20 cellular contexts compared by ENCODE assay signal in the genomic region with DNA sequence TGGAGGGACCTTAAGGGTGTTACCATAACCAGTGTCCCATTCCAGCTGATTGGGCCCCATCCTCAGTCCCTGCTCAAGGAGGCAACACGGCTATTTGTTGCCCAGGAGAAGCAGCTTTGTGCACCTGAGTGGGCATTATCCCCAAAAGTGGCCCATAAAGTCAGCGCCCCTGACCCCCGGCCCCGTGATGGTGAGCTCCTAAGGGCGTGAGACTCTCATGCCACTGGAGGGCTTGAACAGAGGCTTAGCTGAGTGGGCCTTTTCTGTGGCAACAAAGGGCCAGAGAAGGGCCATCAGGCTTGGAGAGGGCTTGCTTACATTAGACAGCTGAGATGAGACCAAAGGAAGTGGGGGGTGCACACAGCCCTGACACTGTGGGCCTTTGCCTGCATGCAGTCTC.
DNase-seq lines count a peak whose midpoint lies in the region; ATAC-seq, FAIRE-seq and TF ChIP-seq lines count a peak whose summit lies in the region.
"Had no signal": no experiment of that assay in that cellular context is flagged by ENCODE, and none has a peak within 500 bp of the region (broad histone marks: within the 10 kb centered on the region; RNA-seq: fewer than 3 reads in every experiment).

No MANE protein-coding gene starts in this region.

- TF ChIP-seq EP300 in stomach (IDR thresholded peaks at IDR 0.05) (no peak), gastroesophageal sphincter (IDR thresholded peaks at IDR 0.05) (no peak)

- intact Hi-C loops in kidney (cut with DNase I) = no loop called here
- intact Hi-C loops in stomach (cut with DNase I; ENCODE audit: low total_unique reads) = no loop called here

- H3K36me3 ChIP-seq in kidney (ENCODE audit: control insufficient read depth in 1 of 2, insufficient read depth in 2 of 2, low read length in 2 of 2) (no peaks in the 10 kb centered on the region), stomach (no peaks in the 10 kb centered on the region), gastroesophageal sphincter (no peaks in the 10 kb centered on the region)
- H3K36me3 ChIP-seq: HAP-1 had no signal

- H3K4me1 ChIP-seq in kidney (ENCODE audit: control insufficient read depth in 1 of 2, insufficient read depth in 1 of 2, low read depth in 1 of 2, low read length in 2 of 2) = peaks cover 3 to 7% of the 10 kb centered on the region in 2 donors
- H3K4me1 ChIP-seq in stomach = peaks cover 5 to 18% (median 14%) of the 10 kb centered on the region in 4 donors
- peaks cover 6 to 17% (median 9%) of the 10 kb centered on the region in 3 donors for H3K4me1 ChIP-seq in gastroesophageal sphincter
- H3K4me1 ChIP-seq: A549, HAP-1 had no signal

- WGBS in stomach, 5 donors = 91 to 95% (median 92%) methylated on average over 3 to 5 of the region's 5 CpGs
- WGBS in gastroesophageal sphincter (ENCODE audit: low coverage in 1 of 2), 2 donors = no CpG with 5 or more reads among the region's 5 CpGs

- peak; percentile 50 for DNase-seq in activated CD8-positive, alpha-beta memory T cell treated with anti-CD3 and anti-CD28 coated beads for 24 hours
- no peak for DNase-seq in activated CD8-positive, alpha-beta memory T cell treated with anti-CD3 and anti-CD28 coated beads, Interleukin-2, amount 50 U/mL, for 48 hours
- DNase-seq in coronary artery (ENCODE audit: low spot score) = peak; percentile 72
- peak; percentile 31 for DNase-seq in kidney
- DNase-seq in stomach = peak; percentile 10
- DNase-seq in glomerular visceral epithelial cell (ENCODE audit: extremely low spot score) = no peak
- no peak for DNase-seq in GM13976 (ENCODE audit: low spot score)
- DNase-seq: AML-193; Caco-2; CD4-positive, alpha-beta T cell; DMS153; DMS79; GDM1; GM23248 had no signal

- no peaks in the 10 kb centered on the region for H3K9me3 ChIP-seq in kidney (ENCODE audit: control insufficient read depth in 1 of 2, low read length in 2 of 2)
- no peaks in the 10 kb centered on the region for H3K9me3 ChIP-seq in stomach
- no peaks in the 10 kb centered on the region for H3K9me3 ChIP-seq in gastroesophageal sphincter
- H3K9me3 ChIP-seq: A549, Caco-2, HAP-1 had no signal

- no peak overlapping the region for H3K27ac ChIP-seq in coronary artery
- H3K27ac ChIP-seq in kidney (ENCODE audit: low read depth in 2 of 2, low read length in 2 of 2) = no peak overlapping the region
- no peak overlapping the region for H3K27ac ChIP-seq in stomach
- H3K27ac ChIP-seq in gastroesophageal sphincter = no peak overlapping the region
- H3K27ac ChIP-seq: 22Rv1, A549, C4-2B, GM23248 had no signal

- TF ChIP-seq POLR2A in stomach (IDR thresholded peaks at IDR 0.05) = no peak
- no peak for TF ChIP-seq POLR2A in gastroesophageal sphincter (IDR thresholded peaks at IDR 0.05)

- H3K9ac ChIP-seq in kidney (ENCODE audit: low read length in 2 of 2) = no peak overlapping the region
- H3K9ac ChIP-seq: GM23248 had no signal

- ATAC-seq in gastroesophageal sphincter = no peak
- ATAC-seq: A549 had no signal

- H3K27me3 ChIP-seq in stomach (no peaks in the 10 kb centered on the region), gastroesophageal sphincter (no peaks in the 10 kb centered on the region)

- no peak for FAIRE-seq in kidney (lab: Jason Lieb, UNC)
- FAIRE-seq: A549, GM12892 had no signal

- H3K4me3 ChIP-seq in coronary artery = no peak overlapping the region
- no peak overlapping the region for H3K4me3 ChIP-seq in kidney (ENCODE audit: low read length in 2 of 2)
- H3K4me3 ChIP-seq in stomach = no peak overlapping the region
- no peak overlapping the region for H3K4me3 ChIP-seq in gastroesophageal sphincter
- H3K4me3 ChIP-seq: A549, GM23248, HAP-1 had no signal

- TF ChIP-seq CTCF in coronary artery (IDR thresholded peaks at IDR 0.05) (no peak), kidney (IDR thresholded peaks at IDR 0.05; ENCODE audit: borderline replicate concordance, extremely low read depth, insufficient read depth) (no peak), stomach (IDR thresholded peaks at IDR 0.05) (no peak), gastroesophageal sphincter (IDR thresholded peaks at IDR 0.05) (no peak), GM13976 (IDR thresholded peaks at IDR 0.05; ENCODE audit: borderline replicate concordance, control extremely low read depth, extremely low read depth, insufficient read depth, missing control alignments) (no peak)

- in situ Hi-C loops in GM13976 (cut with MboI; ENCODE audit: low sequenced_read_pairs, unreplicated experiment) = no loop called here

Comparison
In these comparisons a context has a peak if more than half of its experiments do, and no peak if none do; other contexts are left out.
1. DNase-seq: peak in activated CD8-positive, alpha-beta memory T cell treated with anti-CD3 and anti-CD28 coated beads for 24 hours (single experiment), coronary artery (single experiment), kidney (single experiment) and stomach (single experiment); none in activated CD8-positive, alpha-beta memory T cell treated with anti-CD3 and anti-CD28 coated beads, Interleukin-2, amount 50 U/mL, for 48 hours (single experiment), glomerular visceral epithelial cell (single experiment) and GM13976 (single experiment).